In the genomic region with DNA sequence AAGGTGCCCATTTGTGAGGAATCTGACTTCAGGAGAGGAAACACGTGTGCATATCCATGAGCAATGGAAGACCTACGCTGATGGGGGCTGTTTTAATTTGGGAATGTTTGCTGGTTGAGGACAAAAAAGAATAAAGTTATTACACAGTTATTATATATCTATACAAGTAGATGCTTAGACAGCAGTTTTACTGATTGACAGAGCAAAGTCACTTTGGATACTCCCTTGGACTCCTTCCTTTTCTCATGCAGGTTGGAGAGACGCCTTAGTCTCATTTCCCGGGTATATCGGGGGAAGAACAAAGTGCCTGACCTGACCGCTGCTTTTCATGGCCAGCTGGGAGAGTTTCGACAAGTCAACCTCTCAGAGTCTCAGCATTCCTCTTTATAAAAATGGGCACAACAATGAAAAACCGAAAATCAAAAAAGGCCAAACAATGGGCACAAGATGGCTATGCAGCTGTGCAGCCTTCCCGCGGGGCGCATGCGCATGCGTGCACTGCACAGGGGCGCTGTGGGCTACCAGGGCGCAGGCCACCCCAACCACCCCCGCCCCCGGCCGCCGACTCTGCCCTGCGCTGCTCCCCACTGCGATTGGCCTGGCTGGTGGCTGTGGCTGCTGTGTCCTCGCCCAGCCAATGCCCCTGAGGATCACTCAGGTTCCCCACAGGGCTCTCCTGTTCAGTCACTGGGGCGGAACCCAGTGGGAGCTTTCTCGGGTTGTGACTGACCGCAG, we compare ENCODE assay signal across 2 cellular contexts.
TF ChIP-seq lines count a peak whose summit lies in the region.

No MANE protein-coding gene starts in this region.

TF ChIP-seq in IMR-90, 13 proteins besides CTCF, POLR2A, EP300 and RAD21:
- TF ChIP-seq MAZ (IDR thresholded peaks at IDR 0.05; ENCODE audit: borderline replicate concordance, low read depth, low read length) (no peak), BHLHE40 (IDR thresholded peaks at IDR 0.05; ENCODE audit: low read depth, low read length) (no peak), CEBPB (IDR thresholded peaks at IDR 0.05; ENCODE audit: low read depth, low read length) (no peak), MAFK (IDR thresholded peaks at IDR 0.05; ENCODE audit: low read depth, low read length) (peak; percentile 33; the same call in 1 of the 2 replicates), MXI1 (IDR thresholded peaks at IDR 0.05; ENCODE audit: borderline replicate concordance, low read depth, low read length) (no peak), SMC3 (IDR thresholded peaks at IDR 0.05; ENCODE audit: low read depth, low read length) (no peak), FOS (IDR thresholded peaks at IDR 0.05; ENCODE audit: low read depth, low read length) (no peak)
- TF ChIP-seq, protein P1, sequence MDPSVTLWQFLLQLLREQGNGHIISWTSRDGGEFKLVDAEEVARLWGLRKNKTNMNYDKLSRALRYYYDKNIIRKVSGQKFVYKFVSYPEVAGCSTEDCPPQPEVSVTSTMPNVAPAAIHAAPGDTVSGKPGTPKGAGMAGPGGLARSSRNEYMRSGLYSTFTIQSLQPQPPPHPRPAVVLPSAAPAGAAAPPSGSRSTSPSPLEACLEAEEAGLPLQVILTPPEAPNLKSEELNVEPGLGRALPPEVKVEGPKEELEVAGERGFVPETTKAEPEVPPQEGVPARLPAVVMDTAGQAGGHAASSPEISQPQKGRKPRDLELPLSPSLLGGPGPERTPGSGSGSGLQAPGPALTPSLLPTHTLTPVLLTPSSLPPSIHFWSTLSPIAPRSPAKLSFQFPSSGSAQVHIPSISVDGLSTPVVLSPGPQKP (IDR thresholded peaks at IDR 0.05; ENCODE audit: borderline replicate concordance, low read depth, low read length) = no peak

TF ChIP-seq in WTC11, 78 proteins besides CTCF, POLR2A, EP300 and RAD21:
- TF ChIP-seq, protein P2, sequence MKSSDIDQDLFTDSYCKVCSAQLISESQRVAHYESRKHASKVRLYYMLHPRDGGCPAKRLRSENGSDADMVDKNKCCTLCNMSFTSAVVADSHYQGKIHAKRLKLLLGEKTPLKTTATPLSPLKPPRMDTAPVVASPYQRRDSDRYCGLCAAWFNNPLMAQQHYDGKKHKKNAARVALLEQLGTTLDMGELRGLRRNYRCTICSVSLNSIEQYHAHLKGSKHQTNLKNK (CRISPR knock-in tag; IDR thresholded peaks at IDR 0.05) = no peak
- TF ChIP-seq CBFB (CRISPR knock-in tag; IDR thresholded peaks at IDR 0.05; ENCODE audit: low read depth) (no peak), SOX15 (CRISPR knock-in tag; IDR thresholded peaks at IDR 0.05) (no peak), JAZF1 (CRISPR knock-in tag; IDR thresholded peaks at IDR 0.05) (no peak), TEAD1 (CRISPR knock-in tag; IDR thresholded peaks at IDR 0.05) (no peak), ZNF263 (CRISPR knock-in tag; IDR thresholded peaks at IDR 0.05; ENCODE audit: low read depth) (no peak), ZBTB21 (CRISPR knock-in tag; IDR thresholded peaks at IDR 0.05; ENCODE audit: borderline replicate concordance) (no peak)
- TF ChIP-seq, protein P3, sequence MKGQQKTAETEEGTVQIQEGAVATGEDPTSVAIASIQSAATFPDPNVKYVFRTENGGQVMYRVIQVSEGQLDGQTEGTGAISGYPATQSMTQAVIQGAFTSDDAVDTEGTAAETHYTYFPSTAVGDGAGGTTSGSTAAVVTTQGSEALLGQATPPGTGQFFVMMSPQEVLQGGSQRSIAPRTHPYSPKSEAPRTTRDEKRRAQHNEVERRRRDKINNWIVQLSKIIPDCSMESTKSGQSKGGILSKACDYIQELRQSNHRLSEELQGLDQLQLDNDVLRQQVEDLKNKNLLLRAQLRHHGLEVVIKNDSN (CRISPR knock-in tag; IDR thresholded peaks at IDR 0.05) = no peak
